Comparison of ENCODE assay signal across 11 cellular contexts in genomic region chr6:136326038-136326561, GRCh38. TPM values are rescaled to one million over a fixed set of nuclear protein-coding genes. Genes with fewer than 3 reads are reported as not detected.
DNase-seq lines count a peak whose midpoint lies in the region; ATAC-seq and TF ChIP-seq lines count a peak whose summit lies in the region.
"Had no signal": no experiment of that assay in that cellular context is flagged by ENCODE, and none has a peak within 500 bp of the region (broad histone marks: within the 10 kb centered on the region; RNA-seq: fewer than 3 reads in every experiment).

No MANE protein-coding gene starts in this region.

- H3K4me2 ChIP-seq in hepatocyte, result no peak overlapping the region

- no peaks in the 10 kb centered on the region for H3K27me3 ChIP-seq in hepatocyte
- H3K27me3 ChIP-seq: colonic mucosa had no signal

- 69% methylated on average over 8 of the region's 8 CpGs for WGBS in hepatocyte (ENCODE audit: low lambda C conversion rate, missing lambda C conversion rate)

- H2AFZ ChIP-seq in hepatocyte, result no peak overlapping the region

- no peaks in the 10 kb centered on the region for H3K36me3 ChIP-seq in hepatocyte (replicated peaks; ENCODE audit: insufficient read depth, low read depth)
- H3K36me3 ChIP-seq: colonic mucosa had no signal

- H3K79me2 ChIP-seq in hepatocyte, result no peaks in the 10 kb centered on the region

- H3K4me1 ChIP-seq in hepatocyte (ENCODE audit: insufficient read depth), result no peaks in the 10 kb centered on the region
- H3K4me1 ChIP-seq: colonic mucosa had no signal

- H3K9me2 ChIP-seq in hepatocyte (replicated peaks; ENCODE audit: insufficient read depth), result no peaks in the 10 kb centered on the region

- ATAC-seq in GM21390 (IDR thresholded peaks at IDR 0.05; ENCODE audit: unreplicated experiment) (no peak), HG03354 (IDR thresholded peaks at IDR 0.05; ENCODE audit: poor library complexity, severe bottlenecking, unreplicated experiment) (no peak)
- ATAC-seq: sciatic nerve had no signal

- H3K4me3 ChIP-seq in hepatocyte, result no peak overlapping the region
- H3K4me3 ChIP-seq: colonic mucosa had no signal

- DNase-seq in DMS53 (lab: John Stamatoyannopoulos, UW) (peak; percentile 97), NCI-H2029 treated with DMSO at 0.1 percent for 48 hours (lab: John Stamatoyannopoulos, UW) (peak; percentile 55), amniotic epithelial cell (ENCODE audit: low read depth) (peak; percentile 54), hepatocyte (ENCODE audit: low spot score) (peak; percentile 38)
- no peak for DNase-seq in stimulated activated CD4-positive, alpha-beta T cell treated with anti-CD3 and anti-CD28 coated beads, Interleukin-15, amount 100 ng/mL, for 24 hours
- DNase-seq in activated CD8-positive, alpha-beta memory T cell treated with anti-CD3 and anti-CD28 coated beads, Interleukin-2, amount 50 U/mL, for 48 hours, result no peak
- DNase-seq: activated CD8-positive, alpha-beta memory T cell treated with anti-CD3 and anti-CD28 coated beads, Interleukin-2, amount 50 U/mL, for 4 hours; colonic mucosa had no signal

- H4K20me1 ChIP-seq in hepatocyte (ENCODE audit: insufficient read depth, poor library complexity, severe bottlenecking), result no peaks in the 10 kb centered on the region

- H3K9me3 ChIP-seq in hepatocyte (ENCODE audit: low read depth), result no peaks in the 10 kb centered on the region
- H3K9me3 ChIP-seq: colonic mucosa had no signal

- no peak overlapping the region for H3K27ac ChIP-seq in hepatocyte
- H3K27ac ChIP-seq: colonic mucosa had no signal

- no peak for TF ChIP-seq CTCF in hepatocyte (IDR thresholded peaks at IDR 0.05; ENCODE audit: poor library complexity)

RNA-seq across cellular contexts. Expression of gene BCLAF1, which starts 36.5 kb away (rescaled TPM):
- 138 and 154 TPM in 2 replicates for total RNA-seq in hepatocyte
- polyA plus RNA-seq in hepatocyte, result 58.2 and 68.1 TPM in 2 replicates

Comparison
In these comparisons a context has a peak if more than half of its experiments do, and no peak if none do; other contexts are left out.
1. DNase-seq: peak in DMS53 (single experiment), NCI-H2029 treated with DMSO at 0.1 percent for 48 hours (single experiment), amniotic epithelial cell (single experiment) and hepatocyte (single experiment); none in stimulated activated CD4-positive, alpha-beta T cell treated with anti-CD3 and anti-CD28 coated beads, Interleukin-15, amount 100 ng/mL, for 24 hours (single experiment) and activated CD8-positive, alpha-beta memory T cell treated with anti-CD3 and anti-CD28 coated beads, Interleukin-2, amount 50 U/mL, for 48 hours (single experiment).